9 cellular contexts compared by ENCODE assay signal in the genomic region with DNA sequence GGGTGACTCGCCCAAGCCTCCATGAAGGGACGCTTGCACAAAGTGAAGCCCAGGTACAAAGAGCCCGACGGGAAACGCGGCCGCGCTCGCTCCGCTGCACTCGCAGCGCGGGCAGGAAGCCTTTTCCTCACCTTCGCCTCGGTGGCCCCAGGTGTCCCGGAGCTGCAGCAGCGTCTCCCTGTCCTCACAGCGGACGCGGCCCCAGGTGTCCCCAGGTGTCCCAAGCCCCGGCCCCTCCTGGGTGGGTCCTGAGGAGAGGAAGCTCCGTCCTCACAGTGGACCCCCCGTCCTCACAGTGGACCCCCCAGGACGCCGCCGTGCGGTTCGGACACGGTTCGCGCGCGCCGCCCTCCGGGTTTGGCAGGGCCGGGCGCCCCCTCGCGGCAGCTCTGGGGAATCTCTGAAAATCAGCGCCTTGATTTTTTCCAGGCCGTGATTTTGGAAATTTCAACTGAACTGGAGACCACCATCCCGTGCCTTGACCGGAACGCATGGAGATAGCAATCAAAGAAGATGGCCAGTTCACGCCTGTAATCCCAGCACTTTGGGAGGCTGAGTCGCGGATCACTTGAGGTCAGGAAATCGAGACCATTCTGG. TPM values are rescaled to one million over a fixed set of nuclear protein-coding genes. Genes with fewer than 3 reads are reported as not detected.
DNase-seq lines count a peak whose midpoint lies in the region; ATAC-seq and TF ChIP-seq lines count a peak whose summit lies in the region.
"Not testable (repeated sequence)": the region's sequence is repeated elsewhere in the genome, so short reads cannot be mapped to it uniquely, and the experiment has no call there.
"Had no signal": no experiment of that assay in that cellular context is flagged by ENCODE, and none has a peak within 500 bp of the region (broad histone marks: within the 10 kb centered on the region; RNA-seq: fewer than 3 reads in every experiment).

No MANE protein-coding gene starts in this region.

- H3K4me1 ChIP-seq in GM23338 (ENCODE audit: insufficient read depth) = not testable (repeated sequence)

- not testable (repeated sequence) for H3K27ac Mint-ChIP-seq in GM23338; activated naive CD4-positive, alpha-beta T cell treated with anti-CD3 and anti-CD28 coated beads, Interleukin-2, amount 50 U/mL, for 72 hours; naive thymus-derived CD8-positive, alpha-beta T cell

- DNase-seq in DMS 273 (lab: John Stamatoyannopoulos, UW; ENCODE audit: unreplicated experiment) (peak; percentile 21), GM23338 (ENCODE audit: low spot score) (peak; percentile 41), NCI-H146 (lab: John Stamatoyannopoulos, UW) (peak; percentile 37), RPMI8226 (peak; percentile 36)
- DNase-seq in activated naive CD4-positive, alpha-beta T cell treated with anti-CD3 and anti-CD28 coated beads, Interleukin-2, amount 50 U/mL, for 72 hours (ENCODE audit: low spot score in 2 of 2); fibroblast of villous mesenchyme (ENCODE audit: low read depth); naive thymus-derived CD8-positive, alpha-beta T cell: not testable (repeated sequence)

- TF ChIP-seq CTCF in 22Rv1 (IDR thresholded peaks at IDR 0.05) (peak; percentile 82), GM23338 (conservative IDR thresholded peaks at IDR 0.05; ENCODE audit: low read depth in 2 of 2) (peak; percentile 18 to 29; a peak in 2 of 4 replicates), fibroblast of villous mesenchyme (IDR thresholded peaks at IDR 0.05; ENCODE audit: insufficient read depth, low read depth, low read length) (peak; percentile 35)

- H3K36me3 Mint-ChIP-seq in GM23338 (ENCODE audit: low read depth) = peaks cover 12% of the 10 kb centered on the region; the same call in 2 of the 3 replicates
- not testable (repeated sequence) for H3K36me3 Mint-ChIP-seq in activated naive CD4-positive, alpha-beta T cell treated with anti-CD3 and anti-CD28 coated beads, Interleukin-2, amount 50 U/mL, for 72 hours; naive thymus-derived CD8-positive, alpha-beta T cell

- H3K27ac ChIP-seq in 22Rv1; GM23338 (ENCODE audit: low read depth): not testable (repeated sequence)

- peak overlapping the region; percentile 53 for H3K4me3 ChIP-seq in GM23338
- H3K4me3 ChIP-seq in fibroblast of villous mesenchyme (ENCODE audit: low read depth, low read length) = peak overlapping the region; percentile 42

- H3K4me2 ChIP-seq in GM23338 = peak overlapping the region; percentile 76; the same call in 1 of the 2 replicates

- H4K20me1 ChIP-seq in GM23338 (replicated peaks; ENCODE audit: insufficient read depth) = not testable (repeated sequence)

- peak overlapping the region; percentile 74; the same call in 1 of the 2 replicates for H2AFZ ChIP-seq in GM23338

- H3K79me2 ChIP-seq in GM23338 (replicated peaks; ENCODE audit: insufficient read depth) = not testable (repeated sequence)

- H3K4me1 Mint-ChIP-seq in GM23338; naive thymus-derived CD8-positive, alpha-beta T cell: not testable (repeated sequence)

- not testable (repeated sequence) for H3K9me2 ChIP-seq in GM23338 (ENCODE audit: insufficient read depth)

- not testable (repeated sequence) for H3F3A ChIP-seq in GM23338 (replicated peaks; ENCODE audit: low read depth)

- POLR2A ChIA-PET in naive thymus-derived CD8-positive, alpha-beta T cell (lab: Charles Lee) = not testable (repeated sequence)

- H3K9me3 Mint-ChIP-seq in GM23338 = peaks cover 67% of the 10 kb centered on the region
- H3K9me3 Mint-ChIP-seq in activated naive CD4-positive, alpha-beta T cell treated with anti-CD3 and anti-CD28 coated beads, Interleukin-2, amount 50 U/mL, for 72 hours; naive thymus-derived CD8-positive, alpha-beta T cell: not testable (repeated sequence)

- H3K36me3 ChIP-seq in GM23338 (ENCODE audit: insufficient read depth) = not testable (repeated sequence)

- ATAC-seq in GM23338 = peak; percentile 35; the same call in 2 of the 3 replicates
- peak; percentile 16 to 61 for ATAC-seq in activated naive CD4-positive, alpha-beta T cell treated with anti-CD3 and anti-CD28 coated beads, Interleukin-2, amount 50 U/mL, for 72 hours
- peak; percentile 51 to 57 for ATAC-seq in naive thymus-derived CD8-positive, alpha-beta T cell

- H3K27me3 ChIP-seq in GM23338 (ENCODE audit: insufficient read depth) = peaks cover 11% of the 10 kb centered on the region

- not testable (repeated sequence) for H3K27me3 Mint-ChIP-seq in GM23338 (ENCODE audit: insufficient read depth, low read depth, poor library complexity); naive thymus-derived CD8-positive, alpha-beta T cell

- H3K4me3 Mint-ChIP-seq in GM23338; naive thymus-derived CD8-positive, alpha-beta T cell: not testable (repeated sequence)

RNA-seq across cellular contexts. Expression of a gene that starts 23.9 kb away (rescaled TPM):
- 1.0 and 3.6 TPM in 2 replicates for total RNA-seq in GM23338 (2014; rRNA removed; shearing (Covaris generic))
- 0.74 and 1.2 TPM in 2 replicates for polyA plus RNA-seq in GM23338 (2016; fragmentation: Nextera tagmentation; extraction: Ambion mirVana)
- total RNA-seq in activated naive CD4-positive, alpha-beta T cell treated with anti-CD3 and anti-CD28 coated beads, Interleukin-2, amount 50 U/mL, for 72 hours = not detected
- total RNA-seq in fibroblast of villous mesenchyme = 0.32 and 0.43 TPM in 2 replicates
- total RNA-seq in naive thymus-derived CD8-positive, alpha-beta T cell = not detected
- not detected for polyA plus RNA-seq in naive thymus-derived CD8-positive, alpha-beta T cell
- total RNA-seq: MCF 10A had no signal

Comparison
In these comparisons a context has a peak if more than half of its experiments do, and no peak if none do; other contexts are left out.
1. CTCF ChIP-seq: peak in every context shown above with its lines; median percentile 82 in 22Rv1; 35 in fibroblast of villous mesenchyme; 24 in GM23338.